3 cellular contexts compared by ENCODE assay signal in the genomic region with DNA sequence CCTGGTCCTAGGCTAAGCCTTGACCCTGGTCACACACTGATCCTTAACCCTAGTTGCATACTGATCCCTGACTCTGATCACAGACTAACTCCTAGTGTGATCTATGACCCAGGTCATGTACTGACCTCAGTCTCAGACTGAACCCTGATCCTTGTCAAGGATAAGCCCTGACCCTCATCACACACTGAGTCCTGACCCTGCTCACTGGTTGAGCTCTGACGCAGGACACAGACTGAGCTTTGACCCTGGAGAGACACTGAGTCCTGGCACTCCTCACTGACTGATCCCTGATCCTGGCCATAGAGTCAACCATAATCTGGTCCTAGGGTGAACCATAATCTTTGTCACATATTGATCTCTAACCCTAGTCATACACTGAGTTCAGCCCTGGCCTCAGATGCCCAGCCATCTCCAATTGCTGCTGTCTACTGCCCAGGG.
TF ChIP-seq lines count a peak whose summit lies in the region.

No MANE protein-coding gene starts in this region.

TF ChIP-seq in SK-N-SH treated with all-trans-retinoic acid at 6 μM for 48 hours, 23 proteins besides CTCF, POLR2A, EP300 and RAD21 (continued from another document):
- TF ChIP-seq POU6F1 (CRISPR knock-in tag; IDR thresholded peaks at IDR 0.05; ENCODE audit: borderline replicate concordance, low read depth) = no peak
- TF ChIP-seq, protein P1, sequence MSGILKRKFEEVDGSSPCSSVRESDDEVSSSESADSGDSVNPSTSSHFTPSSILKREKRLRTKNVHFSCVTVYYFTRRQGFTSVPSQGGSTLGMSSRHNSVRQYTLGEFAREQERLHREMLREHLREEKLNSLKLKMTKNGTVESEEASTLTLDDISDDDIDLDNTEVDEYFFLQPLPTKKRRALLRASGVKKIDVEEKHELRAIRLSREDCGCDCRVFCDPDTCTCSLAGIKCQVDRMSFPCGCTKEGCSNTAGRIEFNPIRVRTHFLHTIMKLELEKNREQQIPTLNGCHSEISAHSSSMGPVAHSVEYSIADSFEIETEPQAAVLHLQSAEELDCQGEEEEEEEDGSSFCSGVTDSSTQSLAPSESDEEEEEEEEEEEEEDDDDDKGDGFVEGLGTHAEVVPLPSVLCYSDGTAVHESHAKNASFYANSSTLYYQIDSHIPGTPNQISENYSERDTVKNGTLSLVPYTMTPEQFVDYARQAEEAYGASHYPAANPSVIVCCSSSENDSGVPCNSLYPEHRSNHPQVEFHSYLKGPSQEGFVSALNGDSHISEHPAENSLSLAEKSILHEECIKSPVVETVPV (CRISPR knock-in tag; IDR thresholded peaks at IDR 0.05) = no peak

TF ChIP-seq in SK-N-SH, 30 proteins besides CTCF, POLR2A, EP300 and RAD21 (continued from another document):
- TF ChIP-seq, protein P2, sequence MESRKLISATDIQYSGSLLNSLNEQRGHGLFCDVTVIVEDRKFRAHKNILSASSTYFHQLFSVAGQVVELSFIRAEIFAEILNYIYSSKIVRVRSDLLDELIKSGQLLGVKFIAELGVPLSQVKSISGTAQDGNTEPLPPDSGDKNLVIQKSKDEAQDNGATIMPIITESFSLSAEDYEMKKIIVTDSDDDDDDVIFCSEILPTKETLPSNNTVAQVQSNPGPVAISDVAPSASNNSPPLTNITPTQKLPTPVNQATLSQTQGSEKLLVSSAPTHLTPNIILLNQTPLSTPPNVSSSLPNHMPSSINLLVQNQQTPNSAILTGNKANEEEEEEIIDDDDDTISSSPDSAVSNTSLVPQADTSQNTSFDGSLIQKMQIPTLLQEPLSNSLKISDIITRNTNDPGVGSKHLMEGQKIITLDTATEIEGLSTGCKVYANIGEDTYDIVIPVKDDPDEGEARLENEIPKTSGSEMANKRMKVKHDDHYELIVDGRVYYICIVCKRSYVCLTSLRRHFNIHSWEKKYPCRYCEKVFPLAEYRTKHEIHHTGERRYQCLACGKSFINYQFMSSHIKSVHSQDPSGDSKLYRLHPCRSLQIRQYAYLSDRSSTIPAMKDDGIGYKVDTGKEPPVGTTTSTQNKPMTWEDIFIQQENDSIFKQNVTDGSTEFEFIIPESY (IDR thresholded peaks at IDR 0.05; ENCODE audit: borderline replicate concordance, low read depth) = no peak
- no peak for TF ChIP-seq SMC3 (IDR thresholded peaks at IDR 0.05; ENCODE audit: low read depth, low read length)
- no peak for TF ChIP-seq EZH2phosphoT487 (IDR thresholded peaks at IDR 0.05; ENCODE audit: borderline replicate concordance, low read depth)
- TF ChIP-seq GABPA (IDR thresholded peaks at IDR 0.05; ENCODE audit: low read depth) = no peak

TF ChIP-seq in liver, 16 proteins besides CTCF, POLR2A, EP300 and RAD21 (continued from another document):
- TF ChIP-seq, protein P2 (IDR thresholded peaks at IDR 0.05) = peak; percentile 69
- TF ChIP-seq JUND (IDR thresholded peaks at IDR 0.05) = peak; percentile 73 to 83
- TF ChIP-seq FOXA1 (IDR thresholded peaks at IDR 0.05) = no peak
- peak; percentile 94 for TF ChIP-seq HNF4G (IDR thresholded peaks at IDR 0.05)
- TF ChIP-seq SP1 (IDR thresholded peaks at IDR 0.05) = peak; percentile 92
- TF ChIP-seq, protein P3, sequence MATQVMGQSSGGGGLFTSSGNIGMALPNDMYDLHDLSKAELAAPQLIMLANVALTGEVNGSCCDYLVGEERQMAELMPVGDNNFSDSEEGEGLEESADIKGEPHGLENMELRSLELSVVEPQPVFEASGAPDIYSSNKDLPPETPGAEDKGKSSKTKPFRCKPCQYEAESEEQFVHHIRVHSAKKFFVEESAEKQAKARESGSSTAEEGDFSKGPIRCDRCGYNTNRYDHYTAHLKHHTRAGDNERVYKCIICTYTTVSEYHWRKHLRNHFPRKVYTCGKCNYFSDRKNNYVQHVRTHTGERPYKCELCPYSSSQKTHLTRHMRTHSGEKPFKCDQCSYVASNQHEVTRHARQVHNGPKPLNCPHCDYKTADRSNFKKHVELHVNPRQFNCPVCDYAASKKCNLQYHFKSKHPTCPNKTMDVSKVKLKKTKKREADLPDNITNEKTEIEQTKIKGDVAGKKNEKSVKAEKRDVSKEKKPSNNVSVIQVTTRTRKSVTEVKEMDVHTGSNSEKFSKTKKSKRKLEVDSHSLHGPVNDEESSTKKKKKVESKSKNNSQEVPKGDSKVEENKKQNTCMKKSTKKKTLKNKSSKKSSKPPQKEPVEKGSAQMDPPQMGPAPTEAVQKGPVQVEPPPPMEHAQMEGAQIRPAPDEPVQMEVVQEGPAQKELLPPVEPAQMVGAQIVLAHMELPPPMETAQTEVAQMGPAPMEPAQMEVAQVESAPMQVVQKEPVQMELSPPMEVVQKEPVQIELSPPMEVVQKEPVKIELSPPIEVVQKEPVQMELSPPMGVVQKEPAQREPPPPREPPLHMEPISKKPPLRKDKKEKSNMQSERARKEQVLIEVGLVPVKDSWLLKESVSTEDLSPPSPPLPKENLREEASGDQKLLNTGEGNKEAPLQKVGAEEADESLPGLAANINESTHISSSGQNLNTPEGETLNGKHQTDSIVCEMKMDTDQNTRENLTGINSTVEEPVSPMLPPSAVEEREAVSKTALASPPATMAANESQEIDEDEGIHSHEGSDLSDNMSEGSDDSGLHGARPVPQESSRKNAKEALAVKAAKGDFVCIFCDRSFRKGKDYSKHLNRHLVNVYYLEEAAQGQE (IDR thresholded peaks at IDR 0.05) = peak; percentile 84
- TF ChIP-seq FOXA2 (IDR thresholded peaks at IDR 0.05) = peak; percentile 61
